In the genomic region with DNA sequence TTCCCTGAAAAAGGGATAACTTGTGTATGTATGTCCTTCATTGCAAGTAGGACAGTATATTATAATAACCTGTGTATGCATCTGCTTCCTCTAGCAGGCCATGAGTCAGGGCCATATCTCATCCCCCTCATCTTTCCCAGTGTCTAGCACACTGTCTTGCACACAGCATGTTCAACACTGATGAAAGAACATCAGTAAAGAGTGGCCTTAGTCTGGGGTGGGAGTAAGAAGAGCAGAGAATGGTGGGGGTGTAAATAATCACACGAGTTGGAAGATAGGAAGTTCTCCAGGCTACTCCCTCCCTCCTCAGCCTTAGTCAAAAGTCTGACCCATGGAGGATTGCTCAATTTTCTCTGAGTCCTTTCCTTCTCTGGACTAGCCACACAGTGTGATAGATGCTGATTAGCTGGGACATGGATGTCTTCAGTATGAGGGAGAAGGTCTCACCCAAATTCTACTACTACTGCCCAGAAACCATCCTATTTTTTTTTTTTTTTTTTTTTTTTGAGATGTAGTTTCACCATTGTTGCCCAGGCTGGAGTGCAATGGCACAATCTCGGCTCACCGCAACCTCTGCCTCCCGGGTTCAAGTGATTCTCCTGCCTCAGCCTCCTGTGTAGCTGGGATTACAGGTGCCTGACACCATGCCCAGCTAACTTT, we compare ENCODE assay signal across 11 cellular contexts. TPM values are rescaled to one million over a fixed set of nuclear protein-coding genes. Genes with fewer than 3 reads are reported as not detected.
DNase-seq lines count a peak whose midpoint lies in the region; ATAC-seq and TF ChIP-seq lines count a peak whose summit lies in the region.
"Had no signal": no experiment of that assay in that cellular context is flagged by ENCODE, and none has a peak within 500 bp of the region (broad histone marks: within the 10 kb centered on the region; RNA-seq: fewer than 3 reads in every experiment).

No MANE protein-coding gene starts in this region.

- ATAC-seq in activated T-helper 17 cell treated with anti-CD3 and anti-CD28 coated beads, Interleukin-2, amount 50 U/mL, for 72 hours (replicated peaks): peak; percentile 68

- H3K27me3 ChIP-seq in tibial nerve: no peaks in the 10 kb centered on the region

- H3K36me3 Mint-ChIP-seq in activated CD4-positive, alpha-beta T cell treated with anti-CD3 and anti-CD28 coated beads, Interleukin-2, amount 10 ng/mL, durations not matched to agents 7 days and 5 days (ENCODE audit: low read depth): no peaks in the 10 kb centered on the region
- no peaks in the 10 kb centered on the region for H3K36me3 Mint-ChIP-seq in activated T-helper 17 cell treated with anti-CD3 and anti-CD28 coated beads, Interleukin-2, amount 50 U/mL, for 72 hours (ENCODE audit: low read depth)
- H3K36me3 Mint-ChIP-seq in osteocyte (ENCODE audit: unreplicated experiment): no peaks in the 10 kb centered on the region

- DNase-seq in activated CD4-positive, alpha-beta T cell treated with anti-CD3 and anti-CD28 coated beads, Interleukin-2, amount 10 ng/mL, durations not matched to agents 7 days and 5 days: no peak
- DNase-seq in activated CD4-positive, alpha-beta T cell treated with anti-CD3 and anti-CD28 coated beads for 48 hours: no peak
- DNase-seq in iris pigment epithelial cell (ENCODE audit: low read depth) (peak; percentile 65), tibial nerve (ENCODE audit: low spot score in 2 of 2) (no peak), osteocyte (ENCODE audit: extremely low spot score, unreplicated experiment) (no peak), DMS 273 treated with DMSO at 0.1 percent for 48 hours (lab: John Stamatoyannopoulos, UW) (no peak)
- DNase-seq in stimulated activated naive CD4-positive, alpha-beta T cell treated with Interleukin-2 at 50 U/mL for 16 hours (lab: John Stamatoyannopoulos, UW): no peak
- DNase-seq: effector CD8-positive, alpha-beta T cell; stimulated activated CD4-positive, alpha-beta T cell treated with anti-CD3 and anti-CD28 coated beads, Interleukin-2, amount 100 ng/mL, for 48 hours had no signal

- 73 to 79% methylated on average over 4 of the region's 4 CpGs for WGBS in tibial nerve, 2 donors

- no peak for TF ChIP-seq EP300 in tibial nerve (IDR thresholded peaks at IDR 0.05)

- peaks cover 13% of the 10 kb centered on the region for H3K4me1 Mint-ChIP-seq in activated CD4-positive, alpha-beta T cell treated with anti-CD3 and anti-CD28 coated beads, Interleukin-2, amount 10 ng/mL, durations not matched to agents 7 days and 5 days
- H3K4me1 Mint-ChIP-seq in activated T-helper 17 cell treated with anti-CD3 and anti-CD28 coated beads, Interleukin-2, amount 50 U/mL, for 72 hours: peaks cover 15% of the 10 kb centered on the region
- peaks cover 4% of the 10 kb centered on the region for H3K4me1 Mint-ChIP-seq in osteocyte (ENCODE audit: unreplicated experiment)

- no peaks in the 10 kb centered on the region for H3K27me3 Mint-ChIP-seq in activated CD4-positive, alpha-beta T cell treated with anti-CD3 and anti-CD28 coated beads, Interleukin-2, amount 10 ng/mL, durations not matched to agents 7 days and 5 days
- no peaks in the 10 kb centered on the region for H3K27me3 Mint-ChIP-seq in activated T-helper 17 cell treated with anti-CD3 and anti-CD28 coated beads, Interleukin-2, amount 50 U/mL, for 72 hours
- H3K27me3 Mint-ChIP-seq in osteocyte (ENCODE audit: unreplicated experiment): no peaks in the 10 kb centered on the region

- H3K27ac Mint-ChIP-seq in activated CD4-positive, alpha-beta T cell treated with anti-CD3 and anti-CD28 coated beads, Interleukin-2, amount 10 ng/mL, durations not matched to agents 7 days and 5 days: peak overlapping the region; percentile 77
- H3K27ac Mint-ChIP-seq in activated T-helper 17 cell treated with anti-CD3 and anti-CD28 coated beads, Interleukin-2, amount 50 U/mL, for 72 hours: peak overlapping the region; percentile 76
- no peak overlapping the region for H3K27ac Mint-ChIP-seq in osteocyte (ENCODE audit: unreplicated experiment)

- H3K4me3 Mint-ChIP-seq in activated CD4-positive, alpha-beta T cell treated with anti-CD3 and anti-CD28 coated beads, Interleukin-2, amount 10 ng/mL, durations not matched to agents 7 days and 5 days: no peak overlapping the region
- H3K4me3 Mint-ChIP-seq in activated T-helper 17 cell treated with anti-CD3 and anti-CD28 coated beads, Interleukin-2, amount 50 U/mL, for 72 hours: peak overlapping the region; percentile 57
- H3K4me3 Mint-ChIP-seq in osteocyte (ENCODE audit: unreplicated experiment): no peak overlapping the region

- H3K9me3 Mint-ChIP-seq in activated CD4-positive, alpha-beta T cell treated with anti-CD3 and anti-CD28 coated beads, Interleukin-2, amount 10 ng/mL, durations not matched to agents 7 days and 5 days: no peaks in the 10 kb centered on the region
- no peaks in the 10 kb centered on the region for H3K9me3 Mint-ChIP-seq in activated T-helper 17 cell treated with anti-CD3 and anti-CD28 coated beads, Interleukin-2, amount 50 U/mL, for 72 hours
- H3K9me3 Mint-ChIP-seq in osteocyte (ENCODE audit: unreplicated experiment): no peaks in the 10 kb centered on the region

- no peaks in the 10 kb centered on the region for H3K36me3 ChIP-seq in tibial nerve

- no peaks in the 10 kb centered on the region for H3K9me3 ChIP-seq in tibial nerve

- no peak for TF ChIP-seq POLR2A in tibial nerve (IDR thresholded peaks at IDR 0.05)

- H3K27ac ChIP-seq in tibial nerve: peak overlapping the region in 3 of 4 donors; percentile 26 to 66 (median 34)

- H3K4me1 ChIP-seq in tibial nerve: peaks cover 0 to 10% (median 5%) of the 10 kb centered on the region in 4 donors

- no peak overlapping the region for H3K4me3 ChIP-seq in tibial nerve

- TF ChIP-seq CTCF in tibial nerve (IDR thresholded peaks at IDR 0.05) (no peak), osteocyte (IDR thresholded peaks at IDR 0.05) (no peak)

- CTCF ChIA-PET in activated CD4-positive, alpha-beta T cell treated with anti-CD3 and anti-CD28 coated beads, Interleukin-2, amount 10 ng/mL, durations not matched to agents 7 days and 5 days (lab: Charles Lee): interaction anchor here (0.8 to 3.6 kb wide), 3 partner anchors 9 to 56 kb away, joined by 3 to 12 read pairs (median 8); no protein-coding TSS in a partner anchor

- POLR2A ChIA-PET in activated CD4-positive, alpha-beta T cell treated with anti-CD3 and anti-CD28 coated beads, Interleukin-2, amount 10 ng/mL, durations not matched to agents 7 days and 5 days (lab: Charles Lee): no interaction called here

RNA-seq across cellular contexts. Expression of a gene that starts 14.6 kb away (rescaled TPM):
- total RNA-seq in activated CD4-positive, alpha-beta T cell treated with anti-CD3 and anti-CD28 coated beads, Interleukin-2, amount 10 ng/mL, durations not matched to agents 7 days and 5 days: 10 to 100 TPM; 94.8 to 99.3 TPM
- 10 to 100 TPM; 80.9 to 91.5 TPM for total RNA-seq in activated T-helper 17 cell treated with anti-CD3 and anti-CD28 coated beads, Interleukin-2, amount 50 U/mL, for 72 hours
- total RNA-seq in tibial nerve (10 to 100 TPM; 45.3 to 81.5 (median 65.0) TPM), osteocyte (77.0 and 83.3 TPM in 2 replicates)

RNA-seq across cellular contexts. Expression of a gene that starts 29.2 kb away (rescaled TPM):
- total RNA-seq in activated CD4-positive, alpha-beta T cell treated with anti-CD3 and anti-CD28 coated beads, Interleukin-2, amount 10 ng/mL, durations not matched to agents 7 days and 5 days: not detected
- not detected for total RNA-seq in activated T-helper 17 cell treated with anti-CD3 and anti-CD28 coated beads, Interleukin-2, amount 50 U/mL, for 72 hours
- total RNA-seq in tibial nerve (under 1 TPM in 1 of 4 donors, not detected in 3; 0.21 TPM), osteocyte (not detected in 2 replicates)
- total RNA-seq: LHCN-M2 had no signal

RNA-seq across cellular contexts. Expression of a gene that starts 44.0 kb away (rescaled TPM):
- 10 to 100 TPM; 59.1 to 63.0 TPM for total RNA-seq in activated CD4-positive, alpha-beta T cell treated with anti-CD3 and anti-CD28 coated beads, Interleukin-2, amount 10 ng/mL, durations not matched to agents 7 days and 5 days
- 10 to 100 TPM; 42.3 to 44.8 TPM for total RNA-seq in activated T-helper 17 cell treated with anti-CD3 and anti-CD28 coated beads, Interleukin-2, amount 50 U/mL, for 72 hours
- total RNA-seq in tibial nerve (10 to 100 TPM; 55.5 to 76.8 (median 64.5) TPM), osteocyte (66.3 and 72.8 TPM in 2 replicates)

RNA-seq across cellular contexts. Expression of a gene that starts 58.3 kb away (rescaled TPM):
- total RNA-seq in activated CD4-positive, alpha-beta T cell treated with anti-CD3 and anti-CD28 coated beads, Interleukin-2, amount 10 ng/mL, durations not matched to agents 7 days and 5 days: not detected
- not detected for total RNA-seq in activated T-helper 17 cell treated with anti-CD3 and anti-CD28 coated beads, Interleukin-2, amount 50 U/mL, for 72 hours
- not detected for total RNA-seq in tibial nerve
- not detected in 2 replicates for total RNA-seq in osteocyte
- total RNA-seq: LHCN-M2 had no signal
